In the genomic region with DNA sequence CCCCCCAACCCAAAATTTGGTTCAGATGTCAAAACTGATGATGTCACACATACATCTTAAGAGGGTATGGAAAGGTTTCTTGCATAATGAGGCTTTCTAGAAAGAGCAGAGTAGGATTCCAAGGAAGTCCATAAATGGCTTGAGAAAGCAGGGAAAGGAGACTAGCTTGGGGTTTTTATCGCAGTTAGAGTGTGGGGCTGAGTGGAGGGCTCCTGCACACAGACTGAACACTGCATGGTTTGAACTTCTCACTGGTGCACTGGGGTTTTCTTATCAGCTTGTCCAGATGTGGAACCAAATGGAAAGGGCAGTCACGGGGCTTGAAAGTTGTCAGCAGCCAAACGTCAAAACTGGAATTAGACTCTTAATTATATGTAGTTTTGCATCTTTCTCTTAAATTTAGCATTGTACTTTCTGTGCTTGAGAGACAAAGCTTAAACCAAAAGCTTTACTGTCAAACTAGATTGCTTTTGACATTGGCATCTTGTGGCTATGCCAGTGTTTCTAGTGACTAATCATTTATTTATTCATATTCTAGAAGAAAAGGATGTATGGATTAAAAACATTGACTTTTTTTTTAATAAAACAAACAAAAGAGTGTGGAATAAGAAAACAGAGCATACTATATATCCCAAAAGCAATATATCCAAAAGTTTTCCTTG, we compare ENCODE assay signal across 23 cellular contexts.
A peak's percentile ranks its signal among the peaks of the same experiment; 100 is the strongest.
DNase-seq lines count a peak whose midpoint lies in the region; TF ChIP-seq lines count a peak whose summit lies in the region.
"Had no signal": no experiment of that assay in that cellular context is flagged by ENCODE, and none has a peak within 500 bp of the region (broad histone marks: within the 10 kb centered on the region; RNA-seq: fewer than 3 reads in every experiment).

No MANE protein-coding gene starts in this region.

- H3K4me3 Mint-ChIP-seq in CD14-positive monocyte (no peak overlapping the region), progenitor cell of endocrine pancreas (ENCODE audit: low read depth) (no peak overlapping the region)
- H3K4me3 Mint-ChIP-seq: activated naive CD8-positive, alpha-beta T cell treated with anti-CD3 and anti-CD28 coated beads for 36 hours; naive thymus-derived CD4-positive, alpha-beta T cell; stimulated activated naive CD8-positive, alpha-beta T cell treated with anti-CD3 and anti-CD28 coated beads, Interleukin-15, Interleukin-2, amounts not matched to agents 100 ng/mL and 50 ng/mL, for 24 hours; T-helper 1 cell treated with Interleukin-12 subunit alpha and Interleukin-12 subunit beta and Interleukin-4 antibody, amounts not matched to agents 30 μg/mL and 1 μg/mL, for 36 hours had no signal

- H3K27me3 ChIP-seq in adipocyte (replicated peaks; ENCODE audit: control insufficient read depth, insufficient read depth, low read length) (no peaks in the 10 kb centered on the region), Peyer's patch (no peaks in the 10 kb centered on the region)
- H3K27me3 ChIP-seq: BE2C, esophagus muscularis mucosa, tibial artery had no signal

- no peak for TF ChIP-seq POLR2A in Peyer's patch (IDR thresholded peaks at IDR 0.05)

- intact Hi-C loops in CD14-positive monocyte (cut with micrococcal nuclease): no loop called here

- H3K9me3 Mint-ChIP-seq in CD14-positive monocyte (peaks cover 0 to 2% (median 0%) of the 10 kb centered on the region in 7 donors), progenitor cell of endocrine pancreas (ENCODE audit: low read depth) (no peaks in the 10 kb centered on the region)
- H3K9me3 Mint-ChIP-seq: activated naive CD8-positive, alpha-beta T cell treated with anti-CD3 and anti-CD28 coated beads for 36 hours; stimulated activated naive CD8-positive, alpha-beta T cell treated with anti-CD3 and anti-CD28 coated beads, Interleukin-15, Interleukin-2, amounts not matched to agents 100 ng/mL and 50 ng/mL, for 24 hours; T-helper 1 cell treated with Interleukin-12 subunit alpha and Interleukin-12 subunit beta and Interleukin-4 antibody, amounts not matched to agents 30 μg/mL and 1 μg/mL, for 36 hours had no signal

- H3K27ac Mint-ChIP-seq in CD14-positive monocyte (no peak overlapping the region), progenitor cell of endocrine pancreas (no peak overlapping the region)
- H3K27ac Mint-ChIP-seq: activated naive CD8-positive, alpha-beta T cell treated with anti-CD3 and anti-CD28 coated beads for 36 hours; naive thymus-derived CD4-positive, alpha-beta T cell; stimulated activated naive CD8-positive, alpha-beta T cell treated with anti-CD3 and anti-CD28 coated beads, Interleukin-15, Interleukin-2, amounts not matched to agents 100 ng/mL and 50 ng/mL, for 24 hours; T-helper 1 cell treated with Interleukin-12 subunit alpha and Interleukin-12 subunit beta and Interleukin-4 antibody, amounts not matched to agents 30 μg/mL and 1 μg/mL, for 36 hours had no signal

- H3K4me3 ChIP-seq in adipocyte (ENCODE audit: low read length) (no peak overlapping the region), fibroblast of the aortic adventitia (ENCODE audit: low read depth, low read length) (no peak overlapping the region), Peyer's patch (no peak overlapping the region)
- H3K4me3 ChIP-seq: esophagus muscularis mucosa, tibial artery had no signal

- in situ Hi-C loops in KBM-7 (cut with MboI; ENCODE audit: low pct_unique_long_range_greater_than_20kb, low sequenced_read_pairs): no loop called here

- TF ChIP-seq CTCF in AG09319 (IDR thresholded peaks at IDR 0.05; ENCODE audit: low read depth, low read length) (no peak), fibroblast of the aortic adventitia (IDR thresholded peaks at IDR 0.05; ENCODE audit: insufficient read depth, low read length) (no peak), CD14-positive monocyte (IDR thresholded peaks at IDR 0.05) (no peak), progenitor cell of endocrine pancreas (IDR thresholded peaks at IDR 0.05; ENCODE audit: unreplicated experiment) (no peak), Peyer's patch (IDR thresholded peaks at IDR 0.05) (no peak)

- no peaks in the 10 kb centered on the region for H3K36me3 ChIP-seq in adipocyte (ENCODE audit: control insufficient read depth, insufficient read depth, low read length, severe bottlenecking)
- H3K36me3 ChIP-seq in Peyer's patch: no peaks in the 10 kb centered on the region
- H3K36me3 ChIP-seq: BE2C, tibial artery had no signal

- H3K27ac ChIP-seq in Peyer's patch: no peak overlapping the region
- H3K27ac ChIP-seq: esophagus muscularis mucosa, tibial artery had no signal

- H3K4me1 Mint-ChIP-seq in CD14-positive monocyte: peaks cover 12% of the 10 kb centered on the region
- no peaks in the 10 kb centered on the region for H3K4me1 Mint-ChIP-seq in progenitor cell of endocrine pancreas (ENCODE audit: low read depth)
- H3K4me1 Mint-ChIP-seq: activated naive CD8-positive, alpha-beta T cell treated with anti-CD3 and anti-CD28 coated beads for 36 hours had no signal

- peaks cover 2 to 7% (median 2%) of the 10 kb centered on the region in 3 donors for H3K27me3 Mint-ChIP-seq in CD14-positive monocyte (ENCODE audit: low read depth in 3 of 3)
- no peaks in the 10 kb centered on the region for H3K27me3 Mint-ChIP-seq in progenitor cell of endocrine pancreas
- H3K27me3 Mint-ChIP-seq: activated naive CD8-positive, alpha-beta T cell treated with anti-CD3 and anti-CD28 coated beads for 36 hours; naive thymus-derived CD4-positive, alpha-beta T cell; stimulated activated naive CD8-positive, alpha-beta T cell treated with anti-CD3 and anti-CD28 coated beads, Interleukin-15, Interleukin-2, amounts not matched to agents 100 ng/mL and 50 ng/mL, for 24 hours had no signal

- H3K4me1 ChIP-seq in adipocyte (ENCODE audit: control insufficient read depth, insufficient read depth, low read length): peaks cover 34% of the 10 kb centered on the region
- H3K4me1 ChIP-seq in Peyer's patch: peaks cover 0 to 3% (median 0%) of the 10 kb centered on the region in 4 donors

- peak; percentile 19 for DNase-seq in AG09319 (ENCODE audit: extremely low read depth, low read depth)
- DNase-seq in KBM-7: peak; percentile 20
- peak; percentile 83 for DNase-seq in adipocyte (ENCODE audit: low read depth)
- DNase-seq in fibroblast of the aortic adventitia (ENCODE audit: low read depth): peak; percentile 47
- no peak for DNase-seq in NCI-H345 (lab: John Stamatoyannopoulos, UW)
- DNase-seq in CD14-positive monocyte (ENCODE audit: low spot score): no peak
- no peak for DNase-seq in progenitor cell of endocrine pancreas (ENCODE audit: low spot score, unreplicated experiment)
- DNase-seq in Peyer's patch: no peak
- DNase-seq: activated CD4-positive, alpha-beta T cell treated with anti-CD3 and anti-CD28 coated beads, Interleukin-2, amount 50 U/mL, for 4 hours; activated CD8-positive, alpha-beta memory T cell treated with anti-CD3 and anti-CD28 coated beads, Interleukin-2, amount 50 U/mL, for 48 hours; activated naive CD8-positive, alpha-beta T cell treated with anti-CD3 and anti-CD28 coated beads for 36 hours; BE2C; effector memory CD4-positive, alpha-beta T cell; H7; naive thymus-derived CD4-positive, alpha-beta T cell; NCI-H1694; NCI-H2171 treated with DMSO at 0.1 percent for 48 hours; NCI-H748 treated with DMSO at 0.1 percent for 48 hours; right cardiac atrium; tibial artery had no signal

- H3K36me3 Mint-ChIP-seq in CD14-positive monocyte: peaks cover 0 to 2% of the 10 kb centered on the region in 2 donors
- H3K36me3 Mint-ChIP-seq in progenitor cell of endocrine pancreas (ENCODE audit: insufficient read depth): peaks cover 12% of the 10 kb centered on the region

- no peak overlapping the region for H3K9ac ChIP-seq in adipocyte (ENCODE audit: low read length)

- no peaks in the 10 kb centered on the region for H3K9me3 ChIP-seq in adipocyte (ENCODE audit: control insufficient read depth, low read length)
- H3K9me3 ChIP-seq in Peyer's patch: no peaks in the 10 kb centered on the region
- H3K9me3 ChIP-seq: BE2C, esophagus muscularis mucosa, tibial artery had no signal

Comparison
In these comparisons a context has a peak if more than half of its experiments do, and no peak if none do; other contexts are left out.
1. DNase-seq: peak in AG09319 (single experiment), KBM-7 (single experiment), adipocyte (single experiment) and fibroblast of the aortic adventitia (single experiment); none in NCI-H345 (single experiment), CD14-positive monocyte (single experiment), progenitor cell of endocrine pancreas (single experiment) and Peyer's patch (0 of 3).